ENCODE assay signal across 34 cellular contexts in the genomic region with DNA sequence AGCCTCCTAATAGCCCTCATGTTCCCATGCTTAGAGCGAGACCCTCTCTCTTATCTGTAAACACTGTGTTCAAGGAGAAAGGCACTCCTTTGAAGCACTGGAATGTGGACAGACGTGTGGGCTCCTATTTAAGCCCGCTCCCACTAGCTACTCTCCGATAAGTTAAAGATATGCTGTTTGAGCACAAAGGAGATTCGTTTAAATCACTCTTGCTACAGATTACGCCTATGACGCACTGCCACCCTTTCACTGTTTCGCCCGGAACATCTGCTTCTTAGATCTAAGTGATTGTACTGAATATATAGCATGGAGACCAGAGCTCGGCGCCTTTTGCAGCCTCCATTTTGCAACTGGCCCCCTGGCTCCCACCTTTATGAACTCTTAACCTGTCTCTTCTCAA. TPM values are rescaled to one million over a fixed set of nuclear protein-coding genes. Genes with fewer than 3 reads are reported as not detected.
"Had no signal": no experiment of that assay in that cellular context is flagged by ENCODE, and none has a peak within 500 bp of the region (broad histone marks: within the 10 kb centered on the region; RNA-seq: fewer than 3 reads in every experiment).

No MANE protein-coding gene starts in this region.

- H3K36me3 ChIP-seq: colonic mucosa, esophagus squamous epithelium, spleen, tibial artery, upper lobe of right lung, uterus had no signal

- H3K9me3 Mint-ChIP-seq: memory B cell; nephron progenitor cell; stimulated activated naive B cell treated with anti-CD40 and anti-IgM and Interleukin-4, amounts not matched to agents 10 μg/mL and 1 μg/mL and 100 μg/mL, for 72 hours; stimulated activated naive CD8-positive, alpha-beta T cell treated with anti-CD3 and anti-CD28 coated beads, Interleukin-15, amount 100 ng/mL, for 72 hours had no signal

- H3K36me3 Mint-ChIP-seq: memory B cell; naive thymus-derived CD4-positive, alpha-beta T cell; stimulated activated naive B cell treated with anti-CD40 and anti-IgM and Interleukin-4, amounts not matched to agents 10 μg/mL and 1 μg/mL and 100 μg/mL, for 72 hours had no signal

- H3K27ac ChIP-seq: colonic mucosa, esophagus squamous epithelium, psoas muscle, skin epidermis, spleen, tibial artery, upper lobe of right lung, uterus had no signal

- ATAC-seq: effector memory CD8-positive, alpha-beta T cell; left colon; naive thymus-derived CD4-positive, alpha-beta T cell; psoas muscle; right cardiac atrium; stimulated activated naive B cell treated with anti-CD40 and anti-IgM and Interleukin-4, amounts not matched to agents 10 μg/mL and 1 μg/mL and 100 μg/mL, for 72 hours; stimulated activated naive CD8-positive, alpha-beta T cell treated with anti-CD3 and anti-CD28 coated beads, Interleukin-15, amount 100 ng/mL, for 72 hours; upper lobe of right lung had no signal

- H3K4me1 ChIP-seq: colonic mucosa, psoas muscle, spleen, tibial artery, upper lobe of right lung, uterus had no signal

- H3K4me3 Mint-ChIP-seq: effector memory CD8-positive, alpha-beta T cell; memory B cell; naive thymus-derived CD4-positive, alpha-beta T cell; nephron progenitor cell; stimulated activated naive B cell treated with anti-CD40 and anti-IgM and Interleukin-4, amounts not matched to agents 10 μg/mL and 1 μg/mL and 100 μg/mL, for 72 hours; stimulated activated naive CD8-positive, alpha-beta T cell treated with anti-CD3 and anti-CD28 coated beads, Interleukin-15, amount 100 ng/mL, for 72 hours had no signal

- H3K4me1 Mint-ChIP-seq: memory B cell; naive thymus-derived CD4-positive, alpha-beta T cell; stimulated activated naive B cell treated with anti-CD40 and anti-IgM and Interleukin-4, amounts not matched to agents 10 μg/mL and 1 μg/mL and 100 μg/mL, for 72 hours; stimulated activated naive CD8-positive, alpha-beta T cell treated with anti-CD3 and anti-CD28 coated beads, Interleukin-15, amount 100 ng/mL, for 72 hours had no signal

- FAIRE-seq: bronchial epithelial cell, endometrium, frontal cortex had no signal

- H3K27me3 ChIP-seq: colonic mucosa, esophagus squamous epithelium, spleen, tibial artery, upper lobe of right lung, uterus had no signal

- H3K9me3 ChIP-seq: colonic mucosa, esophagus squamous epithelium, psoas muscle, spleen, tibial artery, upper lobe of right lung, uterus had no signal

- H3K4me3 ChIP-seq: colonic mucosa, esophagus squamous epithelium, lung, psoas muscle, skin epidermis, spleen, tibial artery, upper lobe of right lung, uterus had no signal

- H3K27ac Mint-ChIP-seq: effector memory CD8-positive, alpha-beta T cell; memory B cell; naive thymus-derived CD4-positive, alpha-beta T cell; nephron progenitor cell; stimulated activated naive B cell treated with anti-CD40 and anti-IgM and Interleukin-4, amounts not matched to agents 10 μg/mL and 1 μg/mL and 100 μg/mL, for 72 hours; stimulated activated naive CD8-positive, alpha-beta T cell treated with anti-CD3 and anti-CD28 coated beads, Interleukin-15, amount 100 ng/mL, for 72 hours had no signal

- H3K27me3 Mint-ChIP-seq: stimulated activated naive B cell treated with anti-CD40 and anti-IgM and Interleukin-4, amounts not matched to agents 10 μg/mL and 1 μg/mL and 100 μg/mL, for 72 hours had no signal

- DNase-seq: central memory CD4-positive, alpha-beta T cell; colonic mucosa; dermis blood vessel endothelial cell; effector memory CD8-positive, alpha-beta T cell; erythroblast; esophagus squamous epithelium; head of caudate nucleus; left colon; midbrain; naive thymus-derived CD4-positive, alpha-beta T cell; nephron progenitor cell; nucleus accumbens; psoas muscle; right cardiac atrium; spleen; stimulated activated CD4-positive, alpha-beta T cell treated with anti-CD3 and anti-CD28 coated beads, Interleukin-4, amount 100 ng/mL, for 4 hours; stimulated activated naive B cell treated with anti-CD40 and anti-IgM and Interleukin-4, amounts not matched to agents 10 μg/mL and 1 μg/mL and 100 μg/mL, for 72 hours; stimulated activated naive CD8-positive, alpha-beta T cell treated with anti-CD3 and anti-CD28 coated beads, Interleukin-15, amount 100 ng/mL, for 72 hours; tibial artery; upper lobe of right lung; uterus had no signal

RNA-seq across cellular contexts. Expression of a gene that starts 57.8 kb away (rescaled TPM):
- total RNA-seq: chondrocyte; frontal cortex; kidney epithelial cell; liver; naive thymus-derived CD4-positive, alpha-beta T cell; osteocyte; psoas muscle; renal cortical epithelial cell; subcutaneous adipose tissue; temporal lobe had no signal
- polyA plus RNA-seq: naive thymus-derived CD4-positive, alpha-beta T cell had no signal
